ENCODE assay signal across 22 cellular contexts in genomic region chr12:70459786-70460185, GRCh38.
A peak's percentile ranks its signal among the peaks of the same experiment; 100 is the strongest.
DNase-seq lines count a peak whose midpoint lies in the region; ATAC-seq and TF ChIP-seq lines count a peak whose summit lies in the region.
"Had no signal": no experiment of that assay in that cellular context is flagged by ENCODE, and none has a peak within 500 bp of the region (broad histone marks: within the 10 kb centered on the region; RNA-seq: fewer than 3 reads in every experiment).

No MANE protein-coding gene starts in this region.

- H3K27me3 Mint-ChIP-seq in endothelial cell (ENCODE audit: unreplicated experiment), result peaks cover 9% of the 10 kb centered on the region

- H3K9me3 Mint-ChIP-seq in endothelial cell (ENCODE audit: unreplicated experiment), result peaks cover 9% of the 10 kb centered on the region

- no peaks in the 10 kb centered on the region for H3K4me1 Mint-ChIP-seq in endothelial cell (ENCODE audit: unreplicated experiment)
- H3K4me1 Mint-ChIP-seq: CD8-positive, alpha-beta memory T cell; neural crest cell; T-cell had no signal

- DNase-seq in NOMO-1 treated with DMSO at 0.1 percent for 48 hours (lab: John Stamatoyannopoulos, UW; ENCODE audit: unreplicated experiment) (peak; percentile 81), endothelial cell (ENCODE audit: low spot score) (no peak), foreskin melanocyte (no peak)
- no peak for DNase-seq in activated T-cell treated with anti-CD3 and anti-CD28 coated beads, Interleukin-2, amount 50 U/mL, for 1 hour
- DNase-seq: ACHN; activated naive CD4-positive, alpha-beta T cell treated with anti-CD3 and anti-CD28 coated beads, Interleukin-2, amount 50 U/mL, for 16 hours; CD8-positive, alpha-beta memory T cell; mesenchymal stem cell; NCI-H1930; NCI-H526; RPMI8226; stimulated activated CD4-positive, alpha-beta T cell treated with anti-CD3 and anti-CD28 coated beads, Interleukin-4, amount 100 ng/mL, for 1 hour; T-cell; thyroid gland had no signal

- H3K36me3 Mint-ChIP-seq in endothelial cell (ENCODE audit: low read depth, unreplicated experiment), result peaks cover 9% of the 10 kb centered on the region
- H3K36me3 Mint-ChIP-seq: T-cell had no signal

- H3K27ac Mint-ChIP-seq in endothelial cell (ENCODE audit: unreplicated experiment), result no peak overlapping the region
- H3K27ac Mint-ChIP-seq: dendritic cell treated with granulocyte-macrophage colony-stimulating factor and Interleukin-4, amounts not matched to agents 40 ng/mL and 50 ng/mL, for 4 days; T-cell had no signal

- no peak overlapping the region for H3K4me3 Mint-ChIP-seq in endothelial cell (ENCODE audit: unreplicated experiment)
- H3K4me3 Mint-ChIP-seq: CD8-positive, alpha-beta memory T cell; dendritic cell treated with granulocyte-macrophage colony-stimulating factor and Interleukin-4, amounts not matched to agents 40 ng/mL and 50 ng/mL, for 4 days; neural crest cell; T-cell had no signal

- ATAC-seq in GM18499 (IDR thresholded peaks at IDR 0.05; ENCODE audit: insufficient read depth, unreplicated experiment), result peak; percentile 85
- peak; percentile 77 for ATAC-seq in GM21381 (IDR thresholded peaks at IDR 0.05; ENCODE audit: unreplicated experiment)
- ATAC-seq in HG03103 (IDR thresholded peaks at IDR 0.05; ENCODE audit: low read depth, unreplicated experiment), result peak; percentile 94
- no peak for ATAC-seq in HG03442 (IDR thresholded peaks at IDR 0.05; ENCODE audit: unreplicated experiment)
- ATAC-seq: activated CD4-positive, CD25-positive, alpha-beta regulatory T cell treated with anti-CD3 and anti-CD28 coated beads, Interleukin-2, amount 50 U/mL, for 24 hours; sciatic nerve; T-cell had no signal

- TF ChIP-seq CTCF in endothelial cell (IDR thresholded peaks at IDR 0.05; ENCODE audit: unreplicated experiment), result no peak
